1 cellular context compared by ENCODE assay signal in the genomic region with DNA sequence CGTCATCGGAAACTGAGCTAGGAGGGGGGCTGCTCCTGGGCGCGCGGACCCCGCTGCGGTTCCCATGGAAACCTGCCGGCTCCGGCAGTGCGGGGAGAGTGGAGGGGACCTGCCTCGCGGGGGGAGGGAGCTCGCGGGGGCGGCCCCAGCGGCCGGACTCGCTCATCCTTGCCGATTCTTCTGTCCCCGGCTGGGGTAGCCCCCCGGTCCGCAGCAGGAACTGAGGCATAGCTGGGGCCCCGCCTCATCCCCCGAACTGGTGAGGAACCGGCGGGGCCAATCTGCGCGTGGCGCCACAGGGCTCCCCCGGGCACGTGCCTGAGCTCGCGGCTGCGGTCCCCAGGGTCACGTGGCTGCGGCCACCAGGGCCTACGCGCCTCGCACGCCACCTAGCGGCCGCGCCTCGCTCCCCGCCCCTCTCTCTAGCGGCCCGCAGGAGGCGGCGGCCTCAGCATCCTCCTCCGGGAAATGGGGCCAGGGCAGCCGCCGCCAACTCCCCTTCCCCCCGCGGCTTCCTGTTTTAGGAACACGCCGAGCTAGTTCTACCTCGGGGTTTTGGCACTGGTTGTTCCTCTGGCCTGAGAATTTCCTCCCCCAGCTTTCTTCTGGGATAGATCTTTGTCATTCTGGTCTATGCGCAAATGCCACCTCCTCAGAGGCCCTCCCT.
TF ChIP-seq lines count a peak whose summit lies in the region.

No MANE protein-coding gene starts in this region.

TF ChIP-seq in HepG2, 621 proteins besides CTCF, POLR2A, EP300 and RAD21 (continued from another document and continues in another):
- TF ChIP-seq NFE2L1 (CRISPR knock-in tag; IDR thresholded peaks at IDR 0.05; ENCODE audit: borderline replicate concordance) = 0 out of 2 replicates have a peak, but pooled peaks have one; percentile 40
- TF ChIP-seq ZNF75D (CRISPR knock-in tag; IDR thresholded peaks at IDR 0.05; ENCODE audit: borderline replicate concordance) = 0 out of 2 replicates have a peak, but pooled peaks have one; percentile 46
- TF ChIP-seq, protein P1, sequence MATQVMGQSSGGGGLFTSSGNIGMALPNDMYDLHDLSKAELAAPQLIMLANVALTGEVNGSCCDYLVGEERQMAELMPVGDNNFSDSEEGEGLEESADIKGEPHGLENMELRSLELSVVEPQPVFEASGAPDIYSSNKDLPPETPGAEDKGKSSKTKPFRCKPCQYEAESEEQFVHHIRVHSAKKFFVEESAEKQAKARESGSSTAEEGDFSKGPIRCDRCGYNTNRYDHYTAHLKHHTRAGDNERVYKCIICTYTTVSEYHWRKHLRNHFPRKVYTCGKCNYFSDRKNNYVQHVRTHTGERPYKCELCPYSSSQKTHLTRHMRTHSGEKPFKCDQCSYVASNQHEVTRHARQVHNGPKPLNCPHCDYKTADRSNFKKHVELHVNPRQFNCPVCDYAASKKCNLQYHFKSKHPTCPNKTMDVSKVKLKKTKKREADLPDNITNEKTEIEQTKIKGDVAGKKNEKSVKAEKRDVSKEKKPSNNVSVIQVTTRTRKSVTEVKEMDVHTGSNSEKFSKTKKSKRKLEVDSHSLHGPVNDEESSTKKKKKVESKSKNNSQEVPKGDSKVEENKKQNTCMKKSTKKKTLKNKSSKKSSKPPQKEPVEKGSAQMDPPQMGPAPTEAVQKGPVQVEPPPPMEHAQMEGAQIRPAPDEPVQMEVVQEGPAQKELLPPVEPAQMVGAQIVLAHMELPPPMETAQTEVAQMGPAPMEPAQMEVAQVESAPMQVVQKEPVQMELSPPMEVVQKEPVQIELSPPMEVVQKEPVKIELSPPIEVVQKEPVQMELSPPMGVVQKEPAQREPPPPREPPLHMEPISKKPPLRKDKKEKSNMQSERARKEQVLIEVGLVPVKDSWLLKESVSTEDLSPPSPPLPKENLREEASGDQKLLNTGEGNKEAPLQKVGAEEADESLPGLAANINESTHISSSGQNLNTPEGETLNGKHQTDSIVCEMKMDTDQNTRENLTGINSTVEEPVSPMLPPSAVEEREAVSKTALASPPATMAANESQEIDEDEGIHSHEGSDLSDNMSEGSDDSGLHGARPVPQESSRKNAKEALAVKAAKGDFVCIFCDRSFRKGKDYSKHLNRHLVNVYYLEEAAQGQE (IDR thresholded peaks at IDR 0.05; ENCODE audit: borderline replicate concordance in 1 of 2, low read depth in 1 of 2, low read length in 2 of 2) = peak in 1 of 2 experiments; percentile 7; a peak in 2 of 4 replicates
- TF ChIP-seq ZNF724P (CRISPR knock-in tag; IDR thresholded peaks at IDR 0.05; ENCODE audit: borderline replicate concordance) = 0 out of 2 replicates have a peak, but pooled peaks have one; percentile 64
- TF ChIP-seq SRSF1 (optimal IDR thresholded peaks at IDR 0.05; ENCODE audit: low read depth, low read length) = no peak
- TF ChIP-seq ATRX (CRISPR knock-in tag; IDR thresholded peaks at IDR 0.05; ENCODE audit: borderline replicate concordance) = no peak
- peak; percentile 74; the same call in 1 of the 2 replicates for TF ChIP-seq ZMYM4 (CRISPR knock-in tag; IDR thresholded peaks at IDR 0.05)
- no peak for TF ChIP-seq HDAC6 (IDR thresholded peaks at IDR 0.05; ENCODE audit: low read depth, low read length)
- TF ChIP-seq MLLT10 (CRISPR knock-in tag; IDR thresholded peaks at IDR 0.05) = no peak
- no peak for TF ChIP-seq ZNF816 (CRISPR knock-in tag; IDR thresholded peaks at IDR 0.05; ENCODE audit: borderline replicate concordance)
- no peak for TF ChIP-seq ZSCAN25 (CRISPR knock-in tag; IDR thresholded peaks at IDR 0.05)
- no peak for TF ChIP-seq HMGA1 (CRISPR knock-in tag; conservative IDR thresholded peaks at IDR 0.05)
- TF ChIP-seq ZNF839 (CRISPR knock-in tag; IDR thresholded peaks at IDR 0.05; ENCODE audit: borderline replicate concordance) = no peak
- TF ChIP-seq ZNF772 (CRISPR knock-in tag; IDR thresholded peaks at IDR 0.05) = peak; percentile 55; the same call in 1 of the 2 replicates
- TF ChIP-seq ARID4A (CRISPR knock-in tag; IDR thresholded peaks at IDR 0.05; ENCODE audit: borderline replicate concordance) = peak; percentile 72; the same call in 1 of the 2 replicates
- no peak for TF ChIP-seq MBD4 (IDR thresholded peaks at IDR 0.05; ENCODE audit: borderline replicate concordance, low read length)
- TF ChIP-seq ZBTB14 (CRISPR knock-in tag; IDR thresholded peaks at IDR 0.05) = peak; percentile 61
- peak; percentile 91 for TF ChIP-seq ZNF256 (CRISPR knock-in tag; conservative IDR thresholded peaks at IDR 0.05)
- peak; percentile 71; the same call in 1 of the 2 replicates for TF ChIP-seq ERF (CRISPR knock-in tag; IDR thresholded peaks at IDR 0.05)
- peak; percentile 80; the same call in 1 of the 2 replicates for TF ChIP-seq ZNF749 (CRISPR knock-in tag; IDR thresholded peaks at IDR 0.05; ENCODE audit: borderline replicate concordance)
- TF ChIP-seq ZNF460 (CRISPR knock-in tag; IDR thresholded peaks at IDR 0.05; ENCODE audit: borderline replicate concordance) = no peak
- TF ChIP-seq ZNF564 (CRISPR knock-in tag; IDR thresholded peaks at IDR 0.05) = no peak
- TF ChIP-seq ZNF580 (CRISPR knock-in tag; IDR thresholded peaks at IDR 0.05; ENCODE audit: borderline replicate concordance, low read depth) = peak; percentile 76; the same call in 1 of the 2 replicates
- no peak for TF ChIP-seq ONECUT2 (CRISPR knock-in tag; IDR thresholded peaks at IDR 0.05)
- TF ChIP-seq DPF2 (CRISPR knock-in tag; IDR thresholded peaks at IDR 0.05; ENCODE audit: borderline replicate concordance, low read depth) = no peak
- TF ChIP-seq ETS1 (CRISPR knock-in tag; IDR thresholded peaks at IDR 0.05) = 0 out of 2 replicates have a peak, but pooled peaks have one; percentile 84
- peak; percentile 92 for TF ChIP-seq NR1H2 (CRISPR knock-in tag; IDR thresholded peaks at IDR 0.05; ENCODE audit: borderline replicate concordance, low read depth)
- TF ChIP-seq POGZ (CRISPR knock-in tag; IDR thresholded peaks at IDR 0.05) = peak; percentile 71
- 0 out of 2 replicates have a peak, but pooled peaks have one; percentile 48 for TF ChIP-seq ZNF432 (CRISPR knock-in tag; IDR thresholded peaks at IDR 0.05; ENCODE audit: borderline replicate concordance)
- TF ChIP-seq, protein P2, sequence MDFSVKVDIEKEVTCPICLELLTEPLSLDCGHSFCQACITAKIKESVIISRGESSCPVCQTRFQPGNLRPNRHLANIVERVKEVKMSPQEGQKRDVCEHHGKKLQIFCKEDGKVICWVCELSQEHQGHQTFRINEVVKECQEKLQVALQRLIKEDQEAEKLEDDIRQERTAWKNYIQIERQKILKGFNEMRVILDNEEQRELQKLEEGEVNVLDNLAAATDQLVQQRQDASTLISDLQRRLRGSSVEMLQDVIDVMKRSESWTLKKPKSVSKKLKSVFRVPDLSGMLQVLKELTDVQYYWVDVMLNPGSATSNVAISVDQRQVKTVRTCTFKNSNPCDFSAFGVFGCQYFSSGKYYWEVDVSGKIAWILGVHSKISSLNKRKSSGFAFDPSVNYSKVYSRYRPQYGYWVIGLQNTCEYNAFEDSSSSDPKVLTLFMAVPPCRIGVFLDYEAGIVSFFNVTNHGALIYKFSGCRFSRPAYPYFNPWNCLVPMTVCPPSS (IDR thresholded peaks at IDR 0.05) = no peak
- peak; percentile 98 for TF ChIP-seq BHLHE40 (IDR thresholded peaks at IDR 0.05; ENCODE audit: low read length)
- no peak for TF ChIP-seq PLRG1 (conservative IDR thresholded peaks at IDR 0.05)
- TF ChIP-seq ARID2 (CRISPR knock-in tag; IDR thresholded peaks at IDR 0.05; ENCODE audit: borderline replicate concordance) = peak; percentile 85; the same call in 1 of the 2 replicates
- TF ChIP-seq, protein P3, sequence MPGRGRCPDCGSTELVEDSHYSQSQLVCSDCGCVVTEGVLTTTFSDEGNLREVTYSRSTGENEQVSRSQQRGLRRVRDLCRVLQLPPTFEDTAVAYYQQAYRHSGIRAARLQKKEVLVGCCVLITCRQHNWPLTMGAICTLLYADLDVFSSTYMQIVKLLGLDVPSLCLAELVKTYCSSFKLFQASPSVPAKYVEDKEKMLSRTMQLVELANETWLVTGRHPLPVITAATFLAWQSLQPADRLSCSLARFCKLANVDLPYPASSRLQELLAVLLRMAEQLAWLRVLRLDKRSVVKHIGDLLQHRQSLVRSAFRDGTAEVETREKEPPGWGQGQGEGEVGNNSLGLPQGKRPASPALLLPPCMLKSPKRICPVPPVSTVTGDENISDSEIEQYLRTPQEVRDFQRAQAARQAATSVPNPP (CRISPR knock-in tag; IDR thresholded peaks at IDR 0.05) = peak; percentile 93
- TF ChIP-seq, protein P4, sequence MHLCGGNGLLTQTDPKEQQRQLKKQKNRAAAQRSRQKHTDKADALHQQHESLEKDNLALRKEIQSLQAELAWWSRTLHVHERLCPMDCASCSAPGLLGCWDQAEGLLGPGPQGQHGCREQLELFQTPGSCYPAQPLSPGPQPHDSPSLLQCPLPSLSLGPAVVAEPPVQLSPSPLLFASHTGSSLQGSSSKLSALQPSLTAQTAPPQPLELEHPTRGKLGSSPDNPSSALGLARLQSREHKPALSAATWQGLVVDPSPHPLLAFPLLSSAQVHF (CRISPR knock-in tag; IDR thresholded peaks at IDR 0.05) = no peak
- no peak for TF ChIP-seq ZNF329 (CRISPR knock-in tag; IDR thresholded peaks at IDR 0.05; ENCODE audit: low read depth)
- TF ChIP-seq, protein P5, sequence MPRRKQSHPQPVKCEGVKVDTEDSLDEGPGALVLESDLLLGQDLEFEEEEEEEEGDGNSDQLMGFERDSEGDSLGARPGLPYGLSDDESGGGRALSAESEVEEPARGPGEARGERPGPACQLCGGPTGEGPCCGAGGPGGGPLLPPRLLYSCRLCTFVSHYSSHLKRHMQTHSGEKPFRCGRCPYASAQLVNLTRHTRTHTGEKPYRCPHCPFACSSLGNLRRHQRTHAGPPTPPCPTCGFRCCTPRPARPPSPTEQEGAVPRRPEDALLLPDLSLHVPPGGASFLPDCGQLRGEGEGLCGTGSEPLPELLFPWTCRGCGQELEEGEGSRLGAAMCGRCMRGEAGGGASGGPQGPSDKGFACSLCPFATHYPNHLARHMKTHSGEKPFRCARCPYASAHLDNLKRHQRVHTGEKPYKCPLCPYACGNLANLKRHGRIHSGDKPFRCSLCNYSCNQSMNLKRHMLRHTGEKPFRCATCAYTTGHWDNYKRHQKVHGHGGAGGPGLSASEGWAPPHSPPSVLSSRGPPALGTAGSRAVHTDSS (CRISPR knock-in tag; conservative IDR thresholded peaks at IDR 0.05) = peak; percentile 73; the same call in 1 of the 2 replicates
- peak; percentile 26; the same call in 1 of the 2 replicates for TF ChIP-seq CEBPG (CRISPR knock-in tag; IDR thresholded peaks at IDR 0.05)
- TF ChIP-seq, protein P6, sequence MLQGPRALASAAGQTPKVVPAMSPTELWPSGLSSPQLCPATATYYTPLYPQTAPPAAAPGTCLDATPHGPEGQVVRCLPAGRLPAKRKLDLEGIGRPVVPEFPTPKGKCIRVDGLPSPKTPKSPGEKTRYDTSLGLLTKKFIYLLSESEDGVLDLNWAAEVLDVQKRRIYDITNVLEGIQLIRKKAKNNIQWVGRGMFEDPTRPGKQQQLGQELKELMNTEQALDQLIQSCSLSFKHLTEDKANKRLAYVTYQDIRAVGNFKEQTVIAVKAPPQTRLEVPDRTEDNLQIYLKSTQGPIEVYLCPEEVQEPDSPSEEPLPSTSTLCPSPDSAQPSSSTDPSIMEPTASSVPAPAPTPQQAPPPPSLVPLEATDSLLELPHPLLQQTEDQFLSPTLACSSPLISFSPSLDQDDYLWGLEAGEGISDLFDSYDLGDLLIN (CRISPR knock-in tag; IDR thresholded peaks at IDR 0.05; ENCODE audit: borderline replicate concordance) = peak; percentile 94; the same call in 1 of the 2 replicates
- TF ChIP-seq RORA (CRISPR knock-in tag; IDR thresholded peaks at IDR 0.05) = no peak
- TF ChIP-seq REXO4 (CRISPR knock-in tag; IDR thresholded peaks at IDR 0.05; ENCODE audit: borderline replicate concordance) = no peak
- TF ChIP-seq ELF4 (CRISPR knock-in tag; IDR thresholded peaks at IDR 0.05; ENCODE audit: borderline replicate concordance) = no peak
- peak; percentile 74; the same call in 1 of the 2 replicates for TF ChIP-seq ZSCAN21 (CRISPR knock-in tag; IDR thresholded peaks at IDR 0.05; ENCODE audit: borderline replicate concordance)
